Comparison of ENCODE assay signal across 15 cellular contexts in genomic region chr19:4573682-4574081, GRCh38. TPM values are rescaled to one million over a fixed set of nuclear protein-coding genes. Genes with fewer than 3 reads are reported as not detected.
A peak's percentile ranks its signal among the peaks of the same experiment; 100 is the strongest.
DNase-seq lines count a peak whose midpoint lies in the region; ATAC-seq, FAIRE-seq and TF ChIP-seq lines count a peak whose summit lies in the region.
"Had no signal": no experiment of that assay in that cellular context is flagged by ENCODE, and none has a peak within 500 bp of the region (broad histone marks: within the 10 kb centered on the region; RNA-seq: fewer than 3 reads in every experiment).

No MANE protein-coding gene starts in this region.

- no peak overlapping the region for H4K5ac ChIP-seq in H1 (ENCODE audit: insufficient read length, low read depth, low read length)

- CTCF ChIA-PET in H1 (lab: Charles Lee; ENCODE audit: partially characterized antibody): interaction anchor here (0.6 to 14.7 kb wide), 7 partner anchors 24 to 63 kb away, joined by 3 to 316 read pairs (median 9); no protein-coding TSS in a partner anchor

- no peak overlapping the region for H3K18ac ChIP-seq in H1 (ENCODE audit: extremely low read depth, low read length)

- H3K27ac ChIP-seq in H1 (ENCODE audit: low read depth, low read length): no peak overlapping the region
- H3K27ac ChIP-seq in pancreas: no peak overlapping the region
- H3K27ac ChIP-seq: BLaER1 had no signal

- H3K36me3 ChIP-seq in H7 (replicated peaks; ENCODE audit: control insufficient read depth, insufficient read depth, low read length) (no peaks in the 10 kb centered on the region; the same call in 1 of the 2 replicates), H1 (ENCODE audit: control insufficient read depth in 2 of 4, insufficient read depth in 4 of 4, low read length in 3 of 4) (no peaks in the 10 kb centered on the region; a peak in 1 of 8 replicates), pancreas (no peaks in the 10 kb centered on the region)
- H3K36me3 ChIP-seq: BLaER1, HAP-1 had no signal

- no peak overlapping the region for H3K56ac ChIP-seq in H1 (replicated peaks; ENCODE audit: insufficient read length, low read depth, low read length)

- peak; percentile 44 for FAIRE-seq in GM12892 (lab: Jason Lieb, UNC)
- no peak for FAIRE-seq in H1 (lab: Jason Lieb, UNC)
- no peak for FAIRE-seq in pancreas (lab: Jason Lieb, UNC)
- FAIRE-seq: A204.1 had no signal

- TF ChIP-seq POLR2A in GM12892 (IDR thresholded peaks at IDR 0.05; ENCODE audit: low read depth, low read length): no peak
- no peak for TF ChIP-seq POLR2A in H1 (IDR thresholded peaks at IDR 0.05; ENCODE audit: control extremely low read depth in 1 of 2, low read depth in 2 of 2, low read length in 2 of 2)

- no peak overlapping the region for H3K4ac ChIP-seq in H1 (replicated peaks; ENCODE audit: insufficient read length, low read depth, low read length)

- H2AFZ ChIP-seq in H1 (ENCODE audit: low read length): no peak overlapping the region

- peaks cover 10 to 17% of the 10 kb centered on the region in 2 experiments for H4K20me1 ChIP-seq in H1 (replicated peaks in 1 of 2; ENCODE audit: control insufficient read depth in 1 of 2, insufficient read depth in 2 of 2, low read length in 2 of 2)

- TF ChIP-seq RAD21 in H1 (IDR thresholded peaks at IDR 0.05 in 1 of 2, conservative IDR thresholded peaks at IDR 0.05 in 1 of 2; ENCODE audit: low read depth in 2 of 2, low read length in 2 of 2): no peak

- H2BK5ac ChIP-seq in H1 (ENCODE audit: low read depth, low read length): peak overlapping the region; percentile 8; the same call in 1 of the 2 replicates

- H2BK120ac ChIP-seq in H1 (replicated peaks; ENCODE audit: low read depth, low read length): no peak overlapping the region

- no peak for TF ChIP-seq EP300 in H1 (IDR thresholded peaks at IDR 0.05; ENCODE audit: borderline replicate concordance in 1 of 2, low read depth in 2 of 2, low read length in 2 of 2)

- POLR2A ChIA-PET in H1 (lab: Charles Lee; ENCODE audit: partially characterized antibody): interaction anchor here (0.7 to 5.3 kb wide), 4 partner anchors 13 to 735 kb away, joined by 3 to 19 read pairs (median 4); partner anchors contain the start of gene SEMA6B

- WGBS in H1 (ENCODE audit: extremely low coverage in 1 of 2, insufficient coverage in 1 of 2, insufficient read length in 1 of 2, insufficient replicate concordance in 2 of 2, low coverage in 1 of 2, low lambda C conversion rate in 2 of 2, missing lambda C conversion rate in 1 of 2), 2 experiments: 87% methylated on average over 6 of the region's 6 CpGs; no CpG with 5 or more reads in 1 of the 2 experiments
- 65 to 68% methylated on average over 6 of the region's 6 CpGs for WGBS in pancreas, 2 donors

- peaks cover 0 to 21% of the 10 kb centered on the region in 2 experiments; a peak in 1 of 4 replicates for H3K79me2 ChIP-seq in H1 (ENCODE audit: control insufficient read depth in 1 of 2, insufficient read depth in 2 of 2, low read length in 2 of 2)

- no peak overlapping the region for H3K9ac ChIP-seq in H1 (replicated peaks in 1 of 4; ENCODE audit: extremely low read depth in 1 of 4, low read depth in 3 of 4, low read length in 3 of 4)
- H3K9ac ChIP-seq: BLaER1 had no signal

- H3K4me3 ChIP-seq in H7 (ENCODE audit: insufficient read depth, low read depth, low read length): no peak overlapping the region
- no peak overlapping the region for H3K4me3 ChIP-seq in H1 (ENCODE audit: extremely low read depth in 1 of 4, insufficient read depth in 2 of 4, low read depth in 3 of 4, low read length in 4 of 4)
- no peak overlapping the region for H3K4me3 ChIP-seq in pancreas
- H3K4me3 ChIP-seq: BLaER1, HAP-1 had no signal

- H2BK20ac ChIP-seq in H1 (ENCODE audit: low read length): no peak overlapping the region

- H3K23me2 ChIP-seq in H1 (ENCODE audit: low read depth, low read length): no peaks in the 10 kb centered on the region

- H3K4me2 ChIP-seq in H1 (ENCODE audit: insufficient read depth in 1 of 2, low read depth in 2 of 2, low read length in 2 of 2): no peak overlapping the region
- H3K4me2 ChIP-seq: BLaER1 had no signal

- H3K9me3 ChIP-seq in H1 (ENCODE audit: insufficient read depth in 2 of 2, low read depth in 1 of 2, low read length in 1 of 2) (no peaks in the 10 kb centered on the region), pancreas (no peaks in the 10 kb centered on the region)
- H3K9me3 ChIP-seq: BLaER1, HAP-1 had no signal

- no peak overlapping the region for H3K14ac ChIP-seq in H1 (ENCODE audit: insufficient read length)

- H3K27me3 ChIP-seq in H7 (ENCODE audit: control insufficient read depth, insufficient read depth, low read length): no peaks in the 10 kb centered on the region
- no peaks in the 10 kb centered on the region for H3K27me3 ChIP-seq in H1 (replicated peaks in 1 of 4; ENCODE audit: control insufficient read depth in 3 of 4, extremely low read depth in 1 of 4, insufficient read depth in 3 of 4, low read length in 3 of 4)
- peaks cover 0 to 3% (median 0%) of the 10 kb centered on the region in 4 donors for H3K27me3 ChIP-seq in pancreas
- H3K27me3 ChIP-seq: BLaER1 had no signal

- H3K23ac ChIP-seq in H1 (ENCODE audit: insufficient read length): no peak overlapping the region

- TF ChIP-seq CTCF in H1 (IDR thresholded peaks at IDR 0.05; ENCODE audit: control extremely low read depth in 1 of 3, insufficient read depth in 1 of 3, low read depth in 1 of 3, low read length in 3 of 3): no peak
- no peak for TF ChIP-seq CTCF in pancreas (IDR thresholded peaks at IDR 0.05)

- DNase-seq in GM12892 (ENCODE audit: insufficient read length): no peak
- DNase-seq in H7: peak; percentile 18
- no peak for DNase-seq in H1 (ENCODE audit: low read depth in 1 of 2, low spot score in 2 of 2)
- no peak for DNase-seq in pancreas
- DNase-seq in NCI-H82 (lab: John Stamatoyannopoulos, UW): no peak
- DNase-seq: CD4-positive, alpha-beta memory T cell; DMS153; DMS79; GDM1; GOT3; HFFc6 had no signal

- H2AK5ac ChIP-seq in H1 (ENCODE audit: low read depth, low read length): no peak overlapping the region

- H3K4me1 ChIP-seq in H1 (replicated peaks in 1 of 4; ENCODE audit: control insufficient read depth in 3 of 4, insufficient read depth in 4 of 4, low read length in 3 of 4) (peaks cover 3 to 9% (median 7%) of the 10 kb centered on the region in 4 experiments), pancreas (no peaks in the 10 kb centered on the region)

- no peak overlapping the region for H4K8ac ChIP-seq in H1 (ENCODE audit: extremely low read depth, insufficient read depth, low read length)

- peaks cover 10% of the 10 kb centered on the region; the same call in 1 of the 2 replicates for H3K79me1 ChIP-seq in H1 (ENCODE audit: low read depth, low read length)

- peak overlapping the region; percentile 50; the same call in 1 of the 2 replicates for H2BK12ac ChIP-seq in H1 (ENCODE audit: low read depth, low read length)

- no peak overlapping the region for H4K91ac ChIP-seq in H1 (replicated peaks; ENCODE audit: insufficient read length, low read length)

- 0 out of 2 replicates have a peak overlapping the region, but pooled peaks have one; percentile 81 for H2BK15ac ChIP-seq in H1 (ENCODE audit: low read length)

- ATAC-seq in pancreas (no peak), HG02588 (IDR thresholded peaks at IDR 0.05; ENCODE audit: unreplicated experiment) (no peak)

- intact Hi-C loops in pancreas (cut with DNase I): no loop called here

RNA-seq across cellular contexts. Expression of gene SEMA6B, which starts 14.2 kb away (rescaled TPM):
- not detected for polyA plus RNA-seq in GM12892 (2012; ENCODE audit: missing spikeins)
- 38.4 and 43.0 TPM in 2 replicates for total RNA-seq in H7 (2014; rRNA removed; shearing (Covaris generic))
- total RNA-seq in H1 (2021; fragmentation: NEBNext Ultra II Directional; extraction: Animal tissue kit (Norgen Biotek cat#: 25700)): 54.4 and 56.7 TPM in 2 replicates
- 31.3 and 54.9 TPM in 2 replicates for polyA plus RNA-seq in H1 (2011; rRNA removed)
- 41.1 TPM for polyA plus RNA-seq in H1 (2011; cell fraction: cytosol; rRNA removed)
- 64.3 TPM for polyA plus RNA-seq in H1 (2011; cell fraction: nucleus; rRNA removed)
- 24.6 to 51.9 TPM (median 43.4 TPM) in 4 replicates for polyA plus RNA-seq in H1 (2012, experiment 1 of 2)
- 38.5 TPM for polyA plus RNA-seq in H1 (2012, experiment 2 of 2)
- polyA plus RNA-seq in H1 (2013, experiment 1 of 2): 38.5 TPM
- 37.7 TPM for polyA plus RNA-seq in H1 (2013, experiment 2 of 2)
- 36.8 and 59.4 TPM in 2 replicates for polyA minus RNA-seq in H1 (2011; rRNA and poly(A)+ RNA removed)
- polyA minus RNA-seq in H1 (2011; cell fraction: cytosol; rRNA and poly(A)+ RNA removed): 49.0 TPM
- polyA minus RNA-seq in H1 (2011; cell fraction: nucleus; rRNA and poly(A)+ RNA removed): 26.7 TPM
- 1 to 10 TPM; 2.2 to 4.7 (median 2.5) TPM for total RNA-seq in pancreas
- polyA plus RNA-seq in pancreas: 1 to 10 TPM; 4.4 TPM
- polyA plus RNA-seq: CD4-positive, alpha-beta memory T cell had no signal

RNA-seq across cellular contexts. Expression of gene LRG1, which starts 33.8 kb away (rescaled TPM):
- polyA plus RNA-seq in GM12892 (2012; ENCODE audit: missing spikeins): 2.8 TPM
- 0.10 and 0.30 TPM in 2 replicates for total RNA-seq in H7 (2014; rRNA removed; shearing (Covaris generic))
- total RNA-seq in H1 (2021; fragmentation: NEBNext Ultra II Directional; extraction: Animal tissue kit (Norgen Biotek cat#: 25700)): 0.36 and 0.48 TPM in 2 replicates
- polyA plus RNA-seq in H1 (2011; rRNA removed): 0.64 and 0.79 TPM in 2 replicates
- 0.48 TPM for polyA plus RNA-seq in H1 (2011; cell fraction: cytosol; rRNA removed)
- 0.34 TPM for polyA plus RNA-seq in H1 (2011; cell fraction: nucleus; rRNA removed)
- polyA plus RNA-seq in H1 (2012, experiment 1 of 2): 0.28 to 1.1 TPM (median 0.51 TPM) in 4 replicates
- 0.50 TPM for polyA plus RNA-seq in H1 (2012, experiment 2 of 2)
- polyA plus RNA-seq in H1 (2013, experiment 1 of 2): 1.3 TPM
- 1.2 TPM for polyA plus RNA-seq in H1 (2013, experiment 2 of 2)
- 0.13 and 0.22 TPM in 2 replicates for polyA minus RNA-seq in H1 (2011; rRNA and poly(A)+ RNA removed)
- polyA minus RNA-seq in H1 (2011; cell fraction: cytosol; rRNA and poly(A)+ RNA removed): not detected
- polyA minus RNA-seq in H1 (2011; cell fraction: nucleus; rRNA and poly(A)+ RNA removed): 0.20 TPM
- total RNA-seq in pancreas: 10 to 100 TPM in 5 of 6 donors, 1 to 10 TPM in 1; 7.9 to 53.6 (median 14.8) TPM
- polyA plus RNA-seq in pancreas: 10 to 100 TPM; 22.1 to 36.4 TPM
- total RNA-seq: CD4-positive, alpha-beta memory T cell; HFFc6 had no signal

RNA-seq across cellular contexts. Expression of gene PLIN5, which starts 38.7 kb away (rescaled TPM):
- polyA plus RNA-seq in GM12892 (2012; ENCODE audit: missing spikeins): 0.32 TPM
- 1.3 and 2.5 TPM in 2 replicates for total RNA-seq in H7 (2014; rRNA removed; shearing (Covaris generic))
- total RNA-seq in H1 (2021; fragmentation: NEBNext Ultra II Directional; extraction: Animal tissue kit (Norgen Biotek cat#: 25700)): 1.8 and 2.0 TPM in 2 replicates
- polyA plus RNA-seq in H1 (2011; rRNA removed): 2.5 and 2.6 TPM in 2 replicates
- polyA plus RNA-seq in H1 (2011; cell fraction: cytosol; rRNA removed): 4.0 TPM
- 7.7 TPM for polyA plus RNA-seq in H1 (2011; cell fraction: nucleus; rRNA removed)
- polyA plus RNA-seq in H1 (2012, experiment 1 of 2): 1.7 to 2.6 TPM (median 1.7 TPM) in 4 replicates
- 1.2 TPM for polyA plus RNA-seq in H1 (2012, experiment 2 of 2)
- polyA plus RNA-seq in H1 (2013, experiment 1 of 2): 1.1 TPM
- polyA plus RNA-seq in H1 (2013, experiment 2 of 2): 0.96 TPM
- 1.9 and 3.2 TPM in 2 replicates for polyA minus RNA-seq in H1 (2011; rRNA and poly(A)+ RNA removed)
- polyA minus RNA-seq in H1 (2011; cell fraction: cytosol; rRNA and poly(A)+ RNA removed): 3.2 TPM
- polyA minus RNA-seq in H1 (2011; cell fraction: nucleus; rRNA and poly(A)+ RNA removed): 6.3 TPM
- total RNA-seq in pancreas: 10 to 100 TPM; 30.6 to 80.2 (median 41.3) TPM
- 100 to 1,000 TPM; 193 to 533 TPM for polyA plus RNA-seq in pancreas
- total RNA-seq: HFFc6 had no signal

RNA-seq across cellular contexts. Expression of gene PLIN4, which starts 55.4 kb away (rescaled TPM):
- 0.51 TPM for polyA plus RNA-seq in GM12892 (2012; ENCODE audit: missing spikeins)
- total RNA-seq in H7 (2014; rRNA removed; shearing (Covaris generic)): 0.07 and 0.10 TPM in 2 replicates
- 0.45 and 0.54 TPM in 2 replicates for total RNA-seq in H1 (2021; fragmentation: NEBNext Ultra II Directional; extraction: Animal tissue kit (Norgen Biotek cat#: 25700))
- polyA plus RNA-seq in H1 (2011; rRNA removed): 0.35 and 0.67 TPM in 2 replicates
- 0.69 TPM for polyA plus RNA-seq in H1 (2011; cell fraction: cytosol; rRNA removed)
- polyA plus RNA-seq in H1 (2011; cell fraction: nucleus; rRNA removed): 2.5 TPM
- polyA plus RNA-seq in H1 (2012, experiment 1 of 2): 0.47 to 1.3 TPM (median 0.98 TPM) in 4 replicates
- polyA plus RNA-seq in H1 (2012, experiment 2 of 2): 0.45 TPM
- polyA plus RNA-seq in H1 (2013, experiment 1 of 2): 0.20 TPM
- 0.17 TPM for polyA plus RNA-seq in H1 (2013, experiment 2 of 2)
- 0.39 and 0.76 TPM in 2 replicates for polyA minus RNA-seq in H1 (2011; rRNA and poly(A)+ RNA removed)
- polyA minus RNA-seq in H1 (2011; cell fraction: cytosol; rRNA and poly(A)+ RNA removed): not detected
- 0.50 TPM for polyA minus RNA-seq in H1 (2011; cell fraction: nucleus; rRNA and poly(A)+ RNA removed)
- 10 to 100 TPM in 3 of 6 donors, 1 to 10 TPM in 3; 2.2 to 17.8 (median 9.2) TPM for total RNA-seq in pancreas
- 100 to 1,000 TPM in 1 of 2 donors, 10 to 100 TPM in 1; 23.6 to 138 TPM for polyA plus RNA-seq in pancreas
- total RNA-seq: HFFc6 had no signal
